ENCODE assay signal across 11 cellular contexts in genomic region chr2:172138727-172139126, GRCh38. TPM values are rescaled to one million over a fixed set of nuclear protein-coding genes. Genes with fewer than 3 reads are reported as not detected.
"Had no signal": no experiment of that assay in that cellular context is flagged by ENCODE, and none has a peak within 500 bp of the region (broad histone marks: within the 10 kb centered on the region; RNA-seq: fewer than 3 reads in every experiment).

No MANE protein-coding gene starts in this region.

RNA-seq across cellular contexts. Expression of gene DLX2, which starts 36.0 kb away (rescaled TPM):
- total RNA-seq: stomach, subcutaneous adipose tissue, tibial nerve, upper lobe of left lung, upper lobe of right lung, ureter, urinary bladder, uterus, vagina had no signal

RNA-seq across cellular contexts. Expression of gene DLX1, which starts 53.4 kb away (rescaled TPM):
- total RNA-seq: subcutaneous adipose tissue, testis, transverse colon, upper lobe of left lung, upper lobe of right lung, ureter, vagina had no signal
